ENCODE assay signal across 8 cellular contexts in genomic region chr6:83430606-83431544, GRCh38. TPM values are rescaled to one million over a fixed set of nuclear protein-coding genes. Genes with fewer than 3 reads are reported as not detected.
A peak's percentile ranks its signal among the peaks of the same experiment; 100 is the strongest.
DNase-seq lines count a peak whose midpoint lies in the region; ATAC-seq lines count a peak whose summit lies in the region.

ME1 (minus strand) TSS chr6:83431051; CDS start chr6:83430954, 97 bp downstream.

- H3K9me3 ChIP-seq in T-helper 17 cell (ENCODE audit: control insufficient read depth, low read length, poor library complexity, severe bottlenecking) = no peaks in the 10 kb centered on the region

- peak; percentile 46 for DNase-seq in DMS 273 treated with DMSO at 0.1 percent for 48 hours (lab: John Stamatoyannopoulos, UW)
- DNase-seq in T-helper 17 cell = peak in 1 of 3 donors; percentile 17
- DNase-seq in cerebellum (ENCODE audit: low spot score) = peak; percentile 49
- peak; percentile 87 for DNase-seq in iris pigment epithelial cell (ENCODE audit: low read depth)
- DNase-seq in smooth muscle cell of the brain vasculature (ENCODE audit: low read depth, low spot score) = peak; percentile 40
- DNase-seq in NCI-H524 treated with DMSO at 0.1 percent for 48 hours (lab: John Stamatoyannopoulos, UW) = no peak

- H3K27me3 Mint-ChIP-seq in T-helper 17 cell = peaks cover 18% of the 10 kb centered on the region

- ATAC-seq in GM19463 (IDR thresholded peaks at IDR 0.05; ENCODE audit: unreplicated experiment) = peak; percentile 82
- peak; percentile 53 for ATAC-seq in HG03469 (IDR thresholded peaks at IDR 0.05; ENCODE audit: unreplicated experiment)
- peak; percentile 93 for ATAC-seq in T-helper 17 cell

- H3K4me3 Mint-ChIP-seq in T-helper 17 cell = peak within 1 kb of the TSS; percentile 63

- no peaks in the 10 kb centered on the region for H3K36me3 Mint-ChIP-seq in T-helper 17 cell (ENCODE audit: low read depth)

- H3K27ac Mint-ChIP-seq in T-helper 17 cell = no peak within 1 kb of the TSS

- peaks cover 3% of the 10 kb centered on the region for H3K4me1 Mint-ChIP-seq in T-helper 17 cell

RNA-seq across cellular contexts. Expression of gene ME1, which starts in this region (rescaled TPM):
- total RNA-seq in T-helper 17 cell (under 1 TPM in 1 of 2 donors, not detected in 1; 0.97 TPM), cerebellum (4.0 TPM)

Comparison
In these comparisons a context has a peak if more than half of its experiments do, and no peak if none do; other contexts are left out.
1. Peak in ATAC-seq in T-helper 17 cell; RNA of the gene not detected or under 1 TPM.